Comparison of ENCODE assay signal across 8 cellular contexts in the genomic region with DNA sequence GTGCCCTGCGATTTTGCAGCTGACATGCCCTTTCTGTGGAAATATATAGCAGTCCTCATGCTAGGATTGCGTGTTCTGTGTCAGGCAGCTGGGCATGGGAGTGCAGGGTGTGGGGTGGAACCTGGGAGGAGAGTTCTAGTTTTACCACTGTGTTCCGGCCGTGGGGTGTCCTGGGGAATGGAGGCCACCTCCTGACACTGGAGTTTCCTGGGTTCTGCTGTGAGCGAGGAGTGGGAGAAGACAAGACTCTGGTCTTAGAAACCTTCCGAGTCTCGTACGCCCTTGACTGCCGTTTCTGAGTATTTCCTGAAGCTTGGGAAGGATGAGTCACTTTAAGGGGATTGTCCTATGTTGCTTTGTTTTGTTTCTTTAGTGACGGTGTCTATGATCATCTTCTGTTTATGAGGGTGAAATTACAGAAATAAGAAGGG. TPM values are rescaled to one million over a fixed set of nuclear protein-coding genes. Genes with fewer than 3 reads are reported as not detected.
DNase-seq lines count a peak whose midpoint lies in the region; ATAC-seq and TF ChIP-seq lines count a peak whose summit lies in the region.

No MANE protein-coding gene starts in this region.

- H3K4me3 ChIP-seq in skeletal muscle satellite cell (ENCODE audit: low read length) = peak overlapping the region; percentile 60

- peak overlapping the region; percentile 46 for H3K4me3 Mint-ChIP-seq in activated T-cell treated with anti-CD3 and anti-CD28 coated beads, Interleukin-2, amount 50 U/mL, for 4 hours
- no peak overlapping the region for H3K4me3 Mint-ChIP-seq in glutamatergic neuron (ENCODE audit: unreplicated experiment)

- no peaks in the 10 kb centered on the region for H3K27me3 ChIP-seq in skeletal muscle satellite cell (ENCODE audit: control insufficient read depth, insufficient read depth, low read length)

- no peak for TF ChIP-seq CTCF in glutamatergic neuron (IDR thresholded peaks at IDR 0.05; ENCODE audit: partially characterized antibody, unreplicated experiment)

- no peaks in the 10 kb centered on the region for H3K9me3 Mint-ChIP-seq in activated T-cell treated with anti-CD3 and anti-CD28 coated beads, Interleukin-2, amount 50 U/mL, for 4 hours
- H3K9me3 Mint-ChIP-seq in glutamatergic neuron (ENCODE audit: unreplicated experiment) = peaks cover 6% of the 10 kb centered on the region

- peak overlapping the region; percentile 67 for H3K9ac ChIP-seq in skeletal muscle satellite cell (ENCODE audit: low read depth, low read length)

- peak; percentile 61 to 65 for ATAC-seq in activated T-cell treated with anti-CD3 and anti-CD28 coated beads, Interleukin-2, amount 50 U/mL, for 4 hours
- ATAC-seq in GM19395 (IDR thresholded peaks at IDR 0.05; ENCODE audit: unreplicated experiment) = no peak

- peaks cover 72% of the 10 kb centered on the region for H3K4me1 Mint-ChIP-seq in activated T-cell treated with anti-CD3 and anti-CD28 coated beads, Interleukin-2, amount 50 U/mL, for 4 hours (ENCODE audit: low read depth)
- H3K4me1 Mint-ChIP-seq in glutamatergic neuron (ENCODE audit: low read depth, unreplicated experiment) = peaks cover 26% of the 10 kb centered on the region

- peaks cover 22% of the 10 kb centered on the region for H3K36me3 ChIP-seq in skeletal muscle satellite cell (ENCODE audit: insufficient read depth, low read length)

- peaks cover 32% of the 10 kb centered on the region for H3K36me3 Mint-ChIP-seq in activated T-cell treated with anti-CD3 and anti-CD28 coated beads, Interleukin-2, amount 50 U/mL, for 4 hours (ENCODE audit: insufficient read depth)
- no peaks in the 10 kb centered on the region for H3K36me3 Mint-ChIP-seq in glutamatergic neuron (ENCODE audit: unreplicated experiment)

- no peaks in the 10 kb centered on the region for H3K9me3 ChIP-seq in skeletal muscle satellite cell (replicated peaks; ENCODE audit: low read length)

- H3K4me2 ChIP-seq in skeletal muscle satellite cell (ENCODE audit: low read length) = peak overlapping the region; percentile 84

- peak; percentile 17 for DNase-seq in HK-2 (ENCODE audit: unreplicated experiment)
- DNase-seq in activated T-cell treated with anti-CD3 and anti-CD28 coated beads, Interleukin-2, amount 50 U/mL, for 4 hours = no peak
- no peak for DNase-seq in glutamatergic neuron
- no peak for DNase-seq in NCI-H526 treated with DMSO at 0.1 percent for 48 hours (lab: John Stamatoyannopoulos, UW)
- no peak for DNase-seq in activated gamma-delta T cell (lab: John Stamatoyannopoulos, UW)
- DNase-seq in NOMO-1 treated with dmso at 0.1 percent for 144 hours (lab: John Stamatoyannopoulos, UW; ENCODE audit: unreplicated experiment) = no peak

- no peaks in the 10 kb centered on the region for H3K27me3 Mint-ChIP-seq in activated T-cell treated with anti-CD3 and anti-CD28 coated beads, Interleukin-2, amount 50 U/mL, for 4 hours (ENCODE audit: low read depth)
- H3K27me3 Mint-ChIP-seq in glutamatergic neuron (ENCODE audit: unreplicated experiment) = peaks cover 6% of the 10 kb centered on the region

- peak overlapping the region; percentile 45 for H3K27ac Mint-ChIP-seq in glutamatergic neuron (ENCODE audit: unreplicated experiment)

- peaks cover 45% of the 10 kb centered on the region for H3K4me1 ChIP-seq in skeletal muscle satellite cell (ENCODE audit: control insufficient read depth, insufficient read depth, low read length)

RNA-seq across cellular contexts. Expression of a gene that starts 19.0 kb away (rescaled TPM):
- 100 to 1,000 TPM; 138 to 219 (median 164) TPM for total RNA-seq in activated T-cell treated with anti-CD3 and anti-CD28 coated beads, Interleukin-2, amount 50 U/mL, for 4 hours
- total RNA-seq in glutamatergic neuron (ENCODE audit: unreplicated experiment) = 31.2 TPM
- 189 and 310 TPM in 2 replicates for total RNA-seq in skeletal muscle satellite cell (2012; rRNA removed)

RNA-seq across cellular contexts. Expression of a gene that starts 41.8 kb away (rescaled TPM):
- not detected for total RNA-seq in activated T-cell treated with anti-CD3 and anti-CD28 coated beads, Interleukin-2, amount 50 U/mL, for 4 hours
- not detected for total RNA-seq in glutamatergic neuron (ENCODE audit: unreplicated experiment)
- total RNA-seq in skeletal muscle satellite cell (2012; rRNA removed) = 9.4 and 11.2 TPM in 2 replicates
